11 cellular contexts compared by ENCODE assay signal in the genomic region with DNA sequence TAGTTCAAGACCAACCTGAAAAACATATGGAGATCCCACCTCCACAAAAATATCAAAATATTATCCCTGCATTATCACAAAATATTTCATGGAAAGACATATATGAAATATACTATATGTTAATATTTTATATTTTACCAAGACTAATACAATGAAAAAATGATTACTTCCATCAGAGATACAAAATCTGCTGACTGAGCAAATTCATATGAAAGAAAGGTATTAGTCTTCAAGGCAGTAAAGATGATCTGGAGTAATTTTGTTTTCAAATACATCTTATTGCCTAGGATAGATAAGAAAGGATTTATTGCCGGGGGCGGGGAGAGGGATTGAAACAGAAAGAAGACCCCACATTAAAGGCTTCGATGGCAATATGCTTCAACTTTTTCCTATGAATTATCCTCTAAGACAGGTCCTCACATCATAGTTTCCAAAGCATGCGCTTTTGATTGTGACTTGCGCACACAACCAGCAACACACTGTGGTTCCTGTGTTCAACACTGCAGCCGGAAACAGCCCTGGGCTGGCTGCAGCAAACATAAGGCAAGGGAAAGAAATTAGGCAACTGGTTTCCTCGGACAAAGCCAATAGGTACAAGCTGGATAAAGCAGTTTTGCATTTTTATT.
DNase-seq lines count a peak whose midpoint lies in the region; ATAC-seq and TF ChIP-seq lines count a peak whose summit lies in the region.
"Had no signal": no experiment of that assay in that cellular context is flagged by ENCODE, and none has a peak within 500 bp of the region (broad histone marks: within the 10 kb centered on the region; RNA-seq: fewer than 3 reads in every experiment).

No MANE protein-coding gene starts in this region.

- no peaks in the 10 kb centered on the region for H3K27me3 Mint-ChIP-seq in CD4-positive, CD25-positive, alpha-beta regulatory T cell
- H3K27me3 Mint-ChIP-seq in activated naive CD4-positive, alpha-beta T cell treated with anti-CD3 and anti-CD28 coated beads, Interleukin-2, amount 50 U/mL, for 24 hours: no peaks in the 10 kb centered on the region

- H3K9me3 Mint-ChIP-seq in CD4-positive, CD25-positive, alpha-beta regulatory T cell: no peaks in the 10 kb centered on the region
- H3K9me3 Mint-ChIP-seq in activated naive CD4-positive, alpha-beta T cell treated with anti-CD3 and anti-CD28 coated beads, Interleukin-2, amount 50 U/mL, for 24 hours: no peaks in the 10 kb centered on the region

- H3K9me3 ChIP-seq in CD4-positive, CD25-positive, alpha-beta regulatory T cell (ENCODE audit: control insufficient read depth in 2 of 2, low read length in 2 of 2): no peaks in the 10 kb centered on the region
- no peaks in the 10 kb centered on the region for H3K9me3 ChIP-seq in osteoblast (ENCODE audit: low read depth, low read length)

- peaks cover 35% of the 10 kb centered on the region for H4K20me1 ChIP-seq in osteoblast (ENCODE audit: insufficient read depth, low read length)

- peak overlapping the region in 1 of 3 donors; percentile 14 for H3K27ac Mint-ChIP-seq in CD4-positive, CD25-positive, alpha-beta regulatory T cell
- peak overlapping the region; percentile 85 for H3K27ac Mint-ChIP-seq in activated naive CD4-positive, alpha-beta T cell treated with anti-CD3 and anti-CD28 coated beads, Interleukin-2, amount 50 U/mL, for 24 hours
- H3K27ac Mint-ChIP-seq: nephron progenitor cell had no signal

- H3K27me3 ChIP-seq in CD4-positive, CD25-positive, alpha-beta regulatory T cell (ENCODE audit: control insufficient read depth, insufficient read depth, low read length): no peaks in the 10 kb centered on the region
- H3K27me3 ChIP-seq in osteoblast (ENCODE audit: insufficient read depth, low read length): no peaks in the 10 kb centered on the region

- no peak for ATAC-seq in CD4-positive, CD25-positive, alpha-beta regulatory T cell (ENCODE audit: low read depth in 2 of 2)
- ATAC-seq: Right ventricle myocardium inferior had no signal

- no peak overlapping the region for H2AFZ ChIP-seq in osteoblast (ENCODE audit: low read length)

- H3K4me1 Mint-ChIP-seq in CD4-positive, CD25-positive, alpha-beta regulatory T cell: peaks cover 34 to 59% (median 45%) of the 10 kb centered on the region in 4 donors
- H3K4me1 Mint-ChIP-seq in activated naive CD4-positive, alpha-beta T cell treated with anti-CD3 and anti-CD28 coated beads, Interleukin-2, amount 50 U/mL, for 24 hours: peaks cover 63% of the 10 kb centered on the region

- H3K79me2 ChIP-seq in osteoblast (ENCODE audit: insufficient read depth, low read length): peaks cover 61% of the 10 kb centered on the region

- H3K4me2 ChIP-seq in osteoblast (ENCODE audit: insufficient read depth, low read length): no peak overlapping the region

- TF ChIP-seq CTCF in osteoblast (IDR thresholded peaks at IDR 0.05; ENCODE audit: extremely low read depth, low read depth, low read length): no peak

- peak overlapping the region in 3 of 4 donors; percentile 3 to 47 (median 45) for H3K4me3 Mint-ChIP-seq in CD4-positive, CD25-positive, alpha-beta regulatory T cell
- peak overlapping the region; percentile 40 for H3K4me3 Mint-ChIP-seq in activated naive CD4-positive, alpha-beta T cell treated with anti-CD3 and anti-CD28 coated beads, Interleukin-2, amount 50 U/mL, for 24 hours
- H3K4me3 Mint-ChIP-seq: nephron progenitor cell had no signal

- no peaks in the 10 kb centered on the region for H3K36me3 Mint-ChIP-seq in CD4-positive, CD25-positive, alpha-beta regulatory T cell
- peaks cover 3% of the 10 kb centered on the region for H3K36me3 Mint-ChIP-seq in activated naive CD4-positive, alpha-beta T cell treated with anti-CD3 and anti-CD28 coated beads, Interleukin-2, amount 50 U/mL, for 24 hours

- H3K27ac ChIP-seq in CD4-positive, CD25-positive, alpha-beta regulatory T cell (ENCODE audit: insufficient read depth, low read length, poor library complexity, severe bottlenecking): no peak overlapping the region
- no peak overlapping the region for H3K27ac ChIP-seq in osteoblast (ENCODE audit: low read depth, low read length)
- H3K27ac ChIP-seq: coronary artery had no signal

- no peaks in the 10 kb centered on the region for H3K36me3 ChIP-seq in CD4-positive, CD25-positive, alpha-beta regulatory T cell (ENCODE audit: control insufficient read depth, insufficient read depth, low read length)
- H3K36me3 ChIP-seq in osteoblast (ENCODE audit: insufficient read depth, low read length): no peaks in the 10 kb centered on the region

- no peak overlapping the region for H3K4me3 ChIP-seq in CD4-positive, CD25-positive, alpha-beta regulatory T cell (ENCODE audit: low read depth, low read length)
- no peak overlapping the region for H3K4me3 ChIP-seq in osteoblast (ENCODE audit: insufficient read depth, low read length)
- H3K4me3 ChIP-seq: coronary artery had no signal

- peaks cover 5% of the 10 kb centered on the region for H3K4me1 ChIP-seq in CD4-positive, CD25-positive, alpha-beta regulatory T cell (ENCODE audit: control insufficient read depth, insufficient read depth, low read length, poor library complexity, severe bottlenecking)
- no peaks in the 10 kb centered on the region for H3K4me1 ChIP-seq in osteoblast (ENCODE audit: insufficient read depth, low read length)

- peak in 1 of 3 donors; percentile 30 for DNase-seq in CD4-positive, CD25-positive, alpha-beta regulatory T cell
- peak; percentile 74 for DNase-seq in activated CD4-positive, alpha-beta T cell treated with anti-CD3 and anti-CD28 coated beads for 48 hours
- DNase-seq in stimulated activated CD4-positive, alpha-beta T cell treated with anti-CD3 and anti-CD28 coated beads, Interleukin-15, amount 100 ng/mL, for 48 hours (ENCODE audit: low read depth in 2 of 2): peak; percentile 47
- DNase-seq in COLO829 (ENCODE audit: low spot score): no peak
- DNase-seq in DMS 273 (lab: John Stamatoyannopoulos, UW; ENCODE audit: unreplicated experiment): no peak
- DNase-seq in DMS153 (lab: John Stamatoyannopoulos, UW): no peak
- DNase-seq in osteoblast (ENCODE audit: insufficient read length, low spot score, missing footprints): no peak
- DNase-seq: nephron progenitor cell had no signal

Comparison
In these comparisons a context has a peak if more than half of its experiments do, and no peak if none do; other contexts are left out.
1. DNase-seq: peak in activated CD4-positive, alpha-beta T cell treated with anti-CD3 and anti-CD28 coated beads for 48 hours (single experiment) and stimulated activated CD4-positive, alpha-beta T cell treated with anti-CD3 and anti-CD28 coated beads, Interleukin-15, amount 100 ng/mL, for 48 hours (2 of 2); none in COLO829 (single experiment), DMS 273 (single experiment), DMS153 (single experiment) and osteoblast (single experiment).